27 cellular contexts compared by ENCODE assay signal in genomic region chr1:181314959-181315358, GRCh38.
DNase-seq lines count a peak whose midpoint lies in the region; FAIRE-seq and TF ChIP-seq lines count a peak whose summit lies in the region.
"Had no signal": no experiment of that assay in that cellular context is flagged by ENCODE, and none has a peak within 500 bp of the region (broad histone marks: within the 10 kb centered on the region; RNA-seq: fewer than 3 reads in every experiment).

No MANE protein-coding gene starts in this region.

- intact Hi-C loops in PC-9 (cut with micrococcal nuclease; ENCODE audit: unreplicated experiment), result no loop called here
- intact Hi-C loops in kidney (cut with DNase I), result no loop called here
- intact Hi-C loops in head of caudate nucleus (cut with DNase I), result no loop called here

- H3K4me1 ChIP-seq in PC-9 (replicated peaks; ENCODE audit: insufficient read depth) (no peaks in the 10 kb centered on the region), kidney (ENCODE audit: control insufficient read depth in 1 of 2, insufficient read depth in 1 of 2, low read depth in 1 of 2, low read length in 2 of 2) (peaks cover 0 to 4% of the 10 kb centered on the region in 2 donors)
- H3K4me1 ChIP-seq: left lung had no signal

- H3K9me2 ChIP-seq in PC-9 (ENCODE audit: insufficient read depth), result no peaks in the 10 kb centered on the region

- no peak overlapping the region for H3K9ac ChIP-seq in kidney (ENCODE audit: low read length in 2 of 2)

- H2AFZ ChIP-seq in PC-9, result no peak overlapping the region

- H4K20me1 ChIP-seq in PC-9 (ENCODE audit: insufficient read depth), result no peaks in the 10 kb centered on the region

- H3K4me3 ChIP-seq in GM06990 (replicated peaks; ENCODE audit: low read depth, low read length), result no peak overlapping the region
- H3K4me3 ChIP-seq in PC-9, result no peak overlapping the region
- no peak overlapping the region for H3K4me3 ChIP-seq in kidney (ENCODE audit: low read length in 2 of 2)
- H3K4me3 ChIP-seq: left lung, SK-N-MC, testis had no signal

- CTCF ChIA-PET in PC-9 (lab: Charles Lee), result no interaction called here

- no peaks in the 10 kb centered on the region for H3K79me2 ChIP-seq in PC-9 (ENCODE audit: low read depth)

- H3K27me3 ChIP-seq in GM06990 (replicated peaks; ENCODE audit: control insufficient read depth, insufficient read depth, low read length) (peaks cover 6% of the 10 kb centered on the region), PC-9 (ENCODE audit: insufficient read depth, low read depth) (peaks cover 87% of the 10 kb centered on the region)
- H3K27me3 ChIP-seq: testis had no signal

- no peaks in the 10 kb centered on the region for H3K9me3 ChIP-seq in PC-9 (ENCODE audit: insufficient read depth, low read depth)
- no peaks in the 10 kb centered on the region for H3K9me3 ChIP-seq in kidney (ENCODE audit: control insufficient read depth in 1 of 2, low read length in 2 of 2)
- H3K9me3 ChIP-seq: left lung, testis had no signal

- H3K27ac ChIP-seq in PC-9, result no peak overlapping the region
- H3K27ac ChIP-seq in kidney (ENCODE audit: low read depth in 2 of 2, low read length in 2 of 2), result no peak overlapping the region
- H3K27ac ChIP-seq: left lung, SK-N-MC, testis had no signal

- H3K4me2 ChIP-seq in PC-9, result no peak overlapping the region

- no peaks in the 10 kb centered on the region for H3F3A ChIP-seq in PC-9 (ENCODE audit: insufficient read depth, low read depth)

- POLR2A ChIA-PET in PC-9 (lab: Charles Lee; ENCODE audit: unreplicated experiment), result no interaction called here

- peak; percentile 11 for TF ChIP-seq CTCF in GM06990 (IDR thresholded peaks at IDR 0.05; ENCODE audit: insufficient read depth, low read length, poor library complexity, severe bottlenecking)
- TF ChIP-seq CTCF in PC-9 (conservative IDR thresholded peaks at IDR 0.05), result no peak
- no peak for TF ChIP-seq CTCF in kidney (IDR thresholded peaks at IDR 0.05; ENCODE audit: borderline replicate concordance, extremely low read depth, insufficient read depth)

- DNase-seq in DMS53 (lab: John Stamatoyannopoulos, UW) (peak; percentile 7), DMS53 treated with DMSO at 0.1 percent for 48 hours (lab: John Stamatoyannopoulos, UW; ENCODE audit: unreplicated experiment) (no peak), GM06990 (ENCODE audit: extremely low read depth, insufficient read length) (no peak), NCI-H69 (lab: John Stamatoyannopoulos, UW) (peak; percentile 49), left kidney (ENCODE audit: low read depth, low spot score) (peak; percentile 48), PC-9 (no peak), kidney (no peak), head of caudate nucleus (no peak)
- DNase-seq: 8988T; activated CD4-positive, alpha-beta T cell treated with anti-CD3 and anti-CD28 coated beads, Interleukin-2, amount 50 U/mL, for 4 hours; activated naive CD4-positive, alpha-beta T cell treated with anti-CD3 and anti-CD28 coated beads for 36 hours; activated T-cell treated with anti-CD3 and anti-CD28 coated beads, Interleukin-2, amount 50 U/mL, for 72 hours; Calu3; HCEC 1CT; Kasumi-1; left lung; NCI-H1417 treated with DMSO at 0.1 percent for 48 hours; NCI-H2107; NK-92 treated with Interleukin-12 subunit alpha and Interleukin-12 subunit beta, amount 100 ng/mL, for 24 hours; posterior cingulate gyrus; right cardiac atrium; stimulated activated CD4-positive, alpha-beta T cell treated with anti-CD3 and anti-CD28 coated beads, Interleukin-1b, Interleukin-23, amount 100 ng/mL, for 48 hours; testis had no signal

- BruUV-seq in PC-9 (replicated peaks; lab: Mats Ljungman, UMichigan), result no TSS peak

- H3K36me3 ChIP-seq in GM06990 (ENCODE audit: control insufficient read depth, insufficient read depth, low read length) (no peaks in the 10 kb centered on the region), PC-9 (ENCODE audit: low read depth) (no peaks in the 10 kb centered on the region), kidney (ENCODE audit: control insufficient read depth in 1 of 2, insufficient read depth in 2 of 2, low read length in 2 of 2) (no peaks in the 10 kb centered on the region)
- H3K36me3 ChIP-seq: left lung had no signal

- no peak for FAIRE-seq in kidney (lab: Jason Lieb, UNC)
- FAIRE-seq: GM18507, HepG2, TTC549 had no signal

Comparison
In these comparisons a context has a peak if more than half of its experiments do, and no peak if none do; other contexts are left out.
1. DNase-seq: peak in DMS53 (single experiment), NCI-H69 (single experiment) and left kidney (single experiment); none in DMS53 treated with DMSO at 0.1 percent for 48 hours (single experiment), GM06990 (single experiment), PC-9 (0 of 2), kidney (single experiment) and head of caudate nucleus (0 of 42).